Comparison of ENCODE assay signal across 26 cellular contexts in the genomic region with DNA sequence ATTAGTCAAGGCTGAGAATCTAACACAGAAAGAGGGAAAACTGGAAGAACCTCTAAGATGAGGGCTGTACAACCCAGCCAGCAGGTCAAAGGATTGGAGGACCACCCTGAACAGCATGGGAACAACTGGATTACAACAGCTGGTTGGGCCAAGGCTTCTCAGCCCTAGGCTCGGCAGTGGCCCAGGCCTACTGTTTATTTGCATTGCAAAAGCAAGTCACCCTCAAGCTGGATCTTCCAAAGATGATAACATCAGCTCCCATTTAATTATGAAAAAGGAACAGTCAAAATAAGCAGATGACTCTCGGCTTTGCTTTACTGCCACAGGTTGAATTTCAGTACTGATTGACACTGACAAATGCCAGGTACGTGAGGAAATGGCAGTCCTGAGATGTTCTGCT.
A peak's percentile ranks its signal among the peaks of the same experiment; 100 is the strongest.
DNase-seq lines count a peak whose midpoint lies in the region; ATAC-seq, FAIRE-seq and TF ChIP-seq lines count a peak whose summit lies in the region.
"Had no signal": no experiment of that assay in that cellular context is flagged by ENCODE, and none has a peak within 500 bp of the region (broad histone marks: within the 10 kb centered on the region; RNA-seq: fewer than 3 reads in every experiment).

No MANE protein-coding gene starts in this region.

- 27% methylated on average over 3 of the region's 3 CpGs for WGBS in GM12878 (ENCODE audit: insufficient coverage, insufficient replicate concordance, low lambda C conversion rate, missing lambda C conversion rate)

- no peaks in the 10 kb centered on the region for H3K4me1 ChIP-seq in GM12878 (ENCODE audit: control insufficient read depth, insufficient read depth, low read length)
- peaks cover 7% of the 10 kb centered on the region for H3K4me1 ChIP-seq in effector memory CD4-positive, alpha-beta T cell (ENCODE audit: control insufficient read depth, insufficient read depth, low read length, poor library complexity, severe bottlenecking)
- H3K4me1 ChIP-seq: A549, tibial artery had no signal

- H3K4me1 Mint-ChIP-seq in activated naive CD4-positive, alpha-beta T cell treated with anti-CD3 and anti-CD28 coated beads, Interleukin-2, amount 10 ng/mL, durations not matched to agents 7 days and 5 days, result peaks cover 26% of the 10 kb centered on the region
- peaks cover 72% of the 10 kb centered on the region for H3K4me1 Mint-ChIP-seq in nephron progenitor cell

- H3K27ac ChIP-seq in GM12878 (ENCODE audit: control insufficient read depth, insufficient read depth), result no peak overlapping the region
- H3K27ac ChIP-seq in effector memory CD4-positive, alpha-beta T cell (ENCODE audit: insufficient read depth, low read length, poor library complexity, severe bottlenecking), result no peak overlapping the region
- H3K27ac ChIP-seq: A549, heart left ventricle, SJSA1, tibial artery had no signal

- DNase-seq in activated naive CD4-positive, alpha-beta T cell treated with anti-CD3 and anti-CD28 coated beads, Interleukin-2, amount 10 ng/mL, durations not matched to agents 7 days and 5 days, result no peak
- DNase-seq in activated naive CD4-positive, alpha-beta T cell treated with Interleukin-2 at 50 U/mL for 16 hours, result no peak
- peak; percentile 91 for DNase-seq in ELF-1 (ENCODE audit: low read depth, low spot score)
- DNase-seq in GM12878 (ENCODE audit: low read depth, low spot score), result no peak
- no peak for DNase-seq in nephron progenitor cell
- no peak for DNase-seq in stimulated activated CD4-positive, alpha-beta T cell treated with anti-CD3 and anti-CD28 coated beads, Interleukin-4, amount 100 ng/mL, for 1 hour
- DNase-seq in effector memory CD4-positive, alpha-beta T cell, result no peak
- DNase-seq: activated CD4-positive, CD25-positive, alpha-beta regulatory T cell treated with anti-CD3 and anti-CD28 coated beads, Interleukin-2, amount 50 U/mL, for 72 hours; activated CD8-positive, alpha-beta memory T cell treated with anti-CD3 and anti-CD28 coated beads for 24 hours; activated effector memory CD4-positive, alpha-beta T cell treated with anti-CD3 and anti-CD28 coated beads, Interleukin-2, amount 50 U/mL, for 16 hours; AML-193; amniotic stem cell; effector CD8-positive, alpha-beta T cell; HCEC 1CT; heart left ventricle; NCI-H1417 treated with DMSO at 0.1 percent for 48 hours; NCI-H2081; NCI-H345; NCI-H748 treated with DMSO at 0.1 percent for 48 hours; occipital lobe; T-helper 17 cell; tibial artery had no signal

- H3K9me3 Mint-ChIP-seq in activated naive CD4-positive, alpha-beta T cell treated with anti-CD3 and anti-CD28 coated beads, Interleukin-2, amount 10 ng/mL, durations not matched to agents 7 days and 5 days, result no peaks in the 10 kb centered on the region
- peaks cover 8% of the 10 kb centered on the region for H3K9me3 Mint-ChIP-seq in nephron progenitor cell
- H3K9me3 Mint-ChIP-seq: stimulated activated naive CD8-positive, alpha-beta T cell treated with anti-CD3 and anti-CD28 coated beads, Interleukin-15, Interleukin-2, amounts not matched to agents 100 ng/mL and 50 ng/mL, for 24 hours had no signal

- TF ChIP-seq RAD21 in GM12878 (IDR thresholded peaks at IDR 0.05; ENCODE audit: insufficient read depth, low read depth, low read length), result no peak

- intact Hi-C loops in GM12878 (cut with micrococcal nuclease; ENCODE audit: unreplicated experiment), result no loop called here

- no peak overlapping the region for H3K4me3 Mint-ChIP-seq in activated naive CD4-positive, alpha-beta T cell treated with anti-CD3 and anti-CD28 coated beads, Interleukin-2, amount 10 ng/mL, durations not matched to agents 7 days and 5 days
- no peak overlapping the region for H3K4me3 Mint-ChIP-seq in nephron progenitor cell
- H3K4me3 Mint-ChIP-seq: stimulated activated naive CD8-positive, alpha-beta T cell treated with anti-CD3 and anti-CD28 coated beads, Interleukin-15, Interleukin-2, amounts not matched to agents 100 ng/mL and 50 ng/mL, for 24 hours had no signal

- ATAC-seq in GM12878 (no peak), HG03457 (IDR thresholded peaks at IDR 0.05; ENCODE audit: unreplicated experiment) (no peak)
- ATAC-seq: A549, heart left ventricle had no signal

- SMC1A ChIA-PET in GM12878 (lab: Charles Lee; ENCODE audit: uncharacterized antibody, unreplicated experiment), result interaction anchor here (1.1 to 4.2 kb wide), 3 partner anchors 130 to 473 kb away, joined by 3 to 34 read pairs (median 5); no protein-coding TSS in a partner anchor

- POLR2A ChIA-PET in GM12878 (lab: Charles Lee), result no interaction called here

- no peak overlapping the region for H3K4me3 ChIP-seq in GM12878
- H3K4me3 ChIP-seq in effector memory CD4-positive, alpha-beta T cell (ENCODE audit: insufficient read depth, low read depth, low read length, poor library complexity, severe bottlenecking), result no peak overlapping the region
- H3K4me3 ChIP-seq: A549, SJSA1, tibial artery had no signal

- H2AFZ ChIP-seq in GM12878 (ENCODE audit: control insufficient read depth, low read depth, low read length), result peak overlapping the region; percentile 68

- no peaks in the 10 kb centered on the region for H3K36me3 Mint-ChIP-seq in activated naive CD4-positive, alpha-beta T cell treated with anti-CD3 and anti-CD28 coated beads, Interleukin-2, amount 10 ng/mL, durations not matched to agents 7 days and 5 days
- H3K36me3 Mint-ChIP-seq in nephron progenitor cell (ENCODE audit: low read depth), result peaks cover 27% of the 10 kb centered on the region

- peak overlapping the region; percentile 87 for H3K27ac Mint-ChIP-seq in activated naive CD4-positive, alpha-beta T cell treated with anti-CD3 and anti-CD28 coated beads, Interleukin-2, amount 10 ng/mL, durations not matched to agents 7 days and 5 days
- H3K27ac Mint-ChIP-seq in nephron progenitor cell, result peak overlapping the region; percentile 97

- no peak overlapping the region for H3K9ac ChIP-seq in GM12878 (ENCODE audit: control insufficient read depth, insufficient read depth, low read length)

- RAD21 ChIA-PET in GM12878 (lab: Charles Lee; ENCODE audit: unreplicated experiment), result interaction anchor here (4.4 kb wide), 1 partner anchor 131 kb away, joined by 29 read pairs; no protein-coding TSS in a partner anchor

- TF ChIP-seq EP300 in GM12878 (IDR thresholded peaks at IDR 0.05; ENCODE audit: borderline replicate concordance in 1 of 2, control insufficient read depth in 1 of 2, low read depth in 2 of 2, low read length in 2 of 2), result no peak

- CTCF ChIA-PET in activated naive CD4-positive, alpha-beta T cell treated with anti-CD3 and anti-CD28 coated beads, Interleukin-2, amount 10 ng/mL, durations not matched to agents 7 days and 5 days (lab: Charles Lee), result interaction anchor here (1.2 kb wide), 2 partner anchors 85 to 263 kb away, joined by 3 read pairs; no protein-coding TSS in a partner anchor
- CTCF ChIA-PET in GM12878 (lab: Yijun Ruan, JAX), result interaction anchor here (0.6 to 5.5 kb wide), 4 partner anchors 10 to 131 kb away, joined by 3 to 77 read pairs (median 12); no protein-coding TSS in a partner anchor

- TF ChIP-seq POLR2A in GM12878 (IDR thresholded peaks at IDR 0.05; ENCODE audit: low read depth, low read length), result no peak

- no peaks in the 10 kb centered on the region for H3K27me3 ChIP-seq in GM12878 (replicated peaks in 1 of 2; ENCODE audit: control insufficient read depth in 2 of 2, insufficient read depth in 2 of 2, low read length in 1 of 2)
- no peaks in the 10 kb centered on the region for H3K27me3 ChIP-seq in effector memory CD4-positive, alpha-beta T cell (replicated peaks; ENCODE audit: control insufficient read depth, insufficient read depth, low read length, poor library complexity, severe bottlenecking)
- H3K27me3 ChIP-seq: SJSA1, tibial artery had no signal

- no peaks in the 10 kb centered on the region for H3K79me2 ChIP-seq in GM12878 (ENCODE audit: control insufficient read depth, insufficient read depth, low read length)

- no peaks in the 10 kb centered on the region; the same call in 2 of the 3 replicates for H3K9me3 ChIP-seq in GM12878 (replicated peaks; ENCODE audit: control insufficient read depth, insufficient read depth, low read length)
- no peaks in the 10 kb centered on the region for H3K9me3 ChIP-seq in effector memory CD4-positive, alpha-beta T cell (ENCODE audit: control insufficient read depth, low read length)
- H3K9me3 ChIP-seq: A549, heart left ventricle, SJSA1, tibial artery had no signal

- no peaks in the 10 kb centered on the region for H3K36me3 ChIP-seq in GM12878 (ENCODE audit: control insufficient read depth in 2 of 2, insufficient read depth in 2 of 2, low read length in 1 of 2)
- no peaks in the 10 kb centered on the region for H3K36me3 ChIP-seq in effector memory CD4-positive, alpha-beta T cell (ENCODE audit: control insufficient read depth, insufficient read depth, low read length)
- H3K36me3 ChIP-seq: heart left ventricle, SJSA1, tibial artery had no signal

- no TSS peak for BruUV-seq in GM12878 (replicated peaks; lab: Mats Ljungman, UMichigan)

- H3K4me2 ChIP-seq in GM12878 (ENCODE audit: control insufficient read depth, insufficient read depth), result no peak overlapping the region
- H3K4me2 ChIP-seq: A549 had no signal

- no peaks in the 10 kb centered on the region for H4K20me1 ChIP-seq in GM12878 (ENCODE audit: control insufficient read depth, insufficient read depth)

- H3K27me3 Mint-ChIP-seq in activated naive CD4-positive, alpha-beta T cell treated with anti-CD3 and anti-CD28 coated beads, Interleukin-2, amount 10 ng/mL, durations not matched to agents 7 days and 5 days, result no peaks in the 10 kb centered on the region
- H3K27me3 Mint-ChIP-seq in nephron progenitor cell (ENCODE audit: low read depth, poor library complexity), result no peaks in the 10 kb centered on the region
- H3K27me3 Mint-ChIP-seq: stimulated activated naive CD8-positive, alpha-beta T cell treated with anti-CD3 and anti-CD28 coated beads, Interleukin-15, Interleukin-2, amounts not matched to agents 100 ng/mL and 50 ng/mL, for 24 hours; T-helper 17 cell had no signal

- no peak for FAIRE-seq in GM12878 (lab: Jason Lieb, UNC)
- FAIRE-seq: A549 had no signal

- TF ChIP-seq CTCF in GM12878 (IDR thresholded peaks at IDR 0.05 in 2 of 3, conservative IDR thresholded peaks at IDR 0.05 in 1 of 3; ENCODE audit: control insufficient read depth in 2 of 3, extremely low read depth in 1 of 3, insufficient read depth in 1 of 3, low read depth in 3 of 3, low read length in 3 of 3) (no peak), nephron progenitor cell (IDR thresholded peaks at IDR 0.05) (no peak)

- in situ Hi-C loops in GM12878 (cut with MboI), result no loop called here

TF ChIP-seq in GM12878, 131 proteins besides CTCF, POLR2A, EP300 and RAD21:
- TF ChIP-seq BACH1 (IDR thresholded peaks at IDR 0.05; ENCODE audit: borderline replicate concordance) (no peak), ETV6 (conservative IDR thresholded peaks at IDR 0.05 in 1 of 2, IDR thresholded peaks at IDR 0.05 in 1 of 2; ENCODE audit: borderline replicate concordance in 1 of 2, low read depth in 1 of 2) (no peak), MXI1 (IDR thresholded peaks at IDR 0.05; ENCODE audit: low read depth, low read length) (no peak), TCF3 (IDR thresholded peaks at IDR 0.05; ENCODE audit: borderline replicate concordance, insufficient read depth, low read depth, low read length) (no peak)
